7 cellular contexts compared by ENCODE assay signal in the genomic region with DNA sequence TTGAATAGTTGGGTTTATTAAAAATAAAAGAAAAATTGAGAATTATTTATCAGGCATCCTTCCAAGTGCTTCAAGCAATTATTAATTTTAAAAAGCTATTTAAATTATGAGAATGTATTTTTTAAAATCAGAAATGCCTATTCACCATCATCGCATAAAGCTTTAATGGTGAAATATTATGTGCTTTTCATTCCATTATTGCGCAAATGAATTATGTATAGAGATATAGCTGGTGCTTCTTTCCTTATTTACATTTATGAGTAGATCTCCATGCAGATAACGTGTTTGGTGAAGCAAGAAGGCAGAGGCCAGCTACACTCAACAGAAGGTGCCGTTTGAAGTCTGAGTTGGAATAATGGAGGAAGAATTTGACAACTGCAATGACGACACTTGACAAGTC.
"Had no signal": no experiment of that assay in that cellular context is flagged by ENCODE, and none has a peak within 500 bp of the region (broad histone marks: within the 10 kb centered on the region; RNA-seq: fewer than 3 reads in every experiment).

No MANE protein-coding gene starts in this region.

- ATAC-seq: GM23338 had no signal

- H3K4me3 ChIP-seq: GM23338 had no signal

- DNase-seq: H9, HCEC 1CT, KG1 had no signal

- H3K4me2 ChIP-seq: GM23338 had no signal

- FAIRE-seq: H1, H54, HTR-8/SVneo had no signal

- H2AFZ ChIP-seq: GM23338 had no signal
